Comparison of ENCODE assay signal across 1 cellular context in the genomic region with DNA sequence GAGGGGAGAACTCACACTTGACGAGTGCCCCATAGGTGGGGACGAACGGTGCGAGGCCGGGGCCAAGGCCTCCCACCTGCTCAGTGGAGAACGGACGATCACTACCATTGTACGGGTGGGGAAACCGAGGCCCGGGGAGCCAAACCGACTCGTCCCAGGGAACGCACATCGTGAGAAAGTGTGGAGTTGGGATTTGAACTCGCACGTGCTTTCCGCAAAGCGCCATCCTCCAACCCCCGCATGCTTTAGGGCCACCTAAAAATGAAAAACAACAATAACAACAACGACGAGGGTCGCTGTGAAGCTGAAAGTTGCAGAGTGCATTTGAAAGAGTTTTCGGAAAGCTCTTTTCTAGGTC.
TF ChIP-seq lines count a peak whose summit lies in the region.

No MANE protein-coding gene starts in this region.

TF ChIP-seq in HepG2, 621 proteins besides CTCF, POLR2A, EP300 and RAD21 (continues in another document):
- no peak for TF ChIP-seq CBFB (CRISPR knock-in tag; IDR thresholded peaks at IDR 0.05)
- TF ChIP-seq ZNF615 (CRISPR knock-in tag; IDR thresholded peaks at IDR 0.05; ENCODE audit: borderline replicate concordance): no peak
- peak; percentile 5; the same call in 1 of the 2 replicates for TF ChIP-seq ZNF768 (CRISPR knock-in tag; IDR thresholded peaks at IDR 0.05)
- TF ChIP-seq, protein P1, sequence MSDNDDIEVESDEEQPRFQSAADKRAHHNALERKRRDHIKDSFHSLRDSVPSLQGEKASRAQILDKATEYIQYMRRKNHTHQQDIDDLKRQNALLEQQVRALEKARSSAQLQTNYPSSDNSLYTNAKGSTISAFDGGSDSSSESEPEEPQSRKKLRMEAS (IDR thresholded peaks at IDR 0.05): peak; percentile 33; the same call in 1 of the 2 replicates
- TF ChIP-seq RBFOX2 (IDR thresholded peaks at IDR 0.05; ENCODE audit: low read depth, low read length): no peak
- TF ChIP-seq ZNF326 (CRISPR knock-in tag; IDR thresholded peaks at IDR 0.05; ENCODE audit: borderline replicate concordance): no peak
- TF ChIP-seq YEATS4 (CRISPR knock-in tag; IDR thresholded peaks at IDR 0.05; ENCODE audit: borderline replicate concordance): no peak
- TF ChIP-seq, protein P2, sequence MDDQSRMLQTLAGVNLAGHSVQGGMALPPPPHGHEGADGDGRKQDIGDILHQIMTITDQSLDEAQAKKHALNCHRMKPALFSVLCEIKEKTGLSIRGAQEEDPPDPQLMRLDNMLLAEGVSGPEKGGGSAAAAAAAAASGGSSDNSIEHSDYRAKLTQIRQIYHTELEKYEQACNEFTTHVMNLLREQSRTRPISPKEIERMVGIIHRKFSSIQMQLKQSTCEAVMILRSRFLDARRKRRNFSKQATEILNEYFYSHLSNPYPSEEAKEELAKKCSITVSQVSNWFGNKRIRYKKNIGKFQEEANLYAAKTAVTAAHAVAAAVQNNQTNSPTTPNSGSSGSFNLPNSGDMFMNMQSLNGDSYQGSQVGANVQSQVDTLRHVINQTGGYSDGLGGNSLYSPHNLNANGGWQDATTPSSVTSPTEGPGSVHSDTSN (CRISPR knock-in tag; IDR thresholded peaks at IDR 0.05; ENCODE audit: borderline replicate concordance): no peak
- no peak for TF ChIP-seq JUNB (CRISPR knock-in tag; IDR thresholded peaks at IDR 0.05; ENCODE audit: borderline replicate concordance)
- no peak for TF ChIP-seq ZNF256 (CRISPR knock-in tag; conservative IDR thresholded peaks at IDR 0.05)
- TF ChIP-seq CREB1 (IDR thresholded peaks at IDR 0.05): no peak
- TF ChIP-seq CREB1 (CRISPR knock-in tag; IDR thresholded peaks at IDR 0.05): no peak
- TF ChIP-seq ZKSCAN8 (CRISPR knock-in tag; IDR thresholded peaks at IDR 0.05; ENCODE audit: borderline replicate concordance): no peak
- TF ChIP-seq, protein P3, sequence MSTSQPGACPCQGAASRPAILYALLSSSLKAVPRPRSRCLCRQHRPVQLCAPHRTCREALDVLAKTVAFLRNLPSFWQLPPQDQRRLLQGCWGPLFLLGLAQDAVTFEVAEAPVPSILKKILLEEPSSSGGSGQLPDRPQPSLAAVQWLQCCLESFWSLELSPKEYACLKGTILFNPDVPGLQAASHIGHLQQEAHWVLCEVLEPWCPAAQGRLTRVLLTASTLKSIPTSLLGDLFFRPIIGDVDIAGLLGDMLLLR (CRISPR knock-in tag; IDR thresholded peaks at IDR 0.05): 0 out of 2 replicates have a peak, but pooled peaks have one; percentile 17
- TF ChIP-seq ZNF138 (CRISPR knock-in tag; IDR thresholded peaks at IDR 0.05; ENCODE audit: low read depth): no peak
- TF ChIP-seq ZKSCAN1 (IDR thresholded peaks at IDR 0.05; ENCODE audit: low read length): no peak
- TF ChIP-seq YY1 (IDR thresholded peaks at IDR 0.05; ENCODE audit: insufficient read depth, insufficient replicate concordance, low read depth, low read length): no peak
- no peak for TF ChIP-seq ZNF775 (CRISPR knock-in tag; IDR thresholded peaks at IDR 0.05; ENCODE audit: borderline replicate concordance)
- TF ChIP-seq SMC3 (IDR thresholded peaks at IDR 0.05; ENCODE audit: low read length): no peak
- TF ChIP-seq, protein P4, sequence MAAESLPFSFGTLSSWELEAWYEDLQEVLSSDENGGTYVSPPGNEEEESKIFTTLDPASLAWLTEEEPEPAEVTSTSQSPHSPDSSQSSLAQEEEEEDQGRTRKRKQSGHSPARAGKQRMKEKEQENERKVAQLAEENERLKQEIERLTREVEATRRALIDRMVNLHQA (CRISPR knock-in tag; IDR thresholded peaks at IDR 0.05): no peak
- TF ChIP-seq, protein P5, sequence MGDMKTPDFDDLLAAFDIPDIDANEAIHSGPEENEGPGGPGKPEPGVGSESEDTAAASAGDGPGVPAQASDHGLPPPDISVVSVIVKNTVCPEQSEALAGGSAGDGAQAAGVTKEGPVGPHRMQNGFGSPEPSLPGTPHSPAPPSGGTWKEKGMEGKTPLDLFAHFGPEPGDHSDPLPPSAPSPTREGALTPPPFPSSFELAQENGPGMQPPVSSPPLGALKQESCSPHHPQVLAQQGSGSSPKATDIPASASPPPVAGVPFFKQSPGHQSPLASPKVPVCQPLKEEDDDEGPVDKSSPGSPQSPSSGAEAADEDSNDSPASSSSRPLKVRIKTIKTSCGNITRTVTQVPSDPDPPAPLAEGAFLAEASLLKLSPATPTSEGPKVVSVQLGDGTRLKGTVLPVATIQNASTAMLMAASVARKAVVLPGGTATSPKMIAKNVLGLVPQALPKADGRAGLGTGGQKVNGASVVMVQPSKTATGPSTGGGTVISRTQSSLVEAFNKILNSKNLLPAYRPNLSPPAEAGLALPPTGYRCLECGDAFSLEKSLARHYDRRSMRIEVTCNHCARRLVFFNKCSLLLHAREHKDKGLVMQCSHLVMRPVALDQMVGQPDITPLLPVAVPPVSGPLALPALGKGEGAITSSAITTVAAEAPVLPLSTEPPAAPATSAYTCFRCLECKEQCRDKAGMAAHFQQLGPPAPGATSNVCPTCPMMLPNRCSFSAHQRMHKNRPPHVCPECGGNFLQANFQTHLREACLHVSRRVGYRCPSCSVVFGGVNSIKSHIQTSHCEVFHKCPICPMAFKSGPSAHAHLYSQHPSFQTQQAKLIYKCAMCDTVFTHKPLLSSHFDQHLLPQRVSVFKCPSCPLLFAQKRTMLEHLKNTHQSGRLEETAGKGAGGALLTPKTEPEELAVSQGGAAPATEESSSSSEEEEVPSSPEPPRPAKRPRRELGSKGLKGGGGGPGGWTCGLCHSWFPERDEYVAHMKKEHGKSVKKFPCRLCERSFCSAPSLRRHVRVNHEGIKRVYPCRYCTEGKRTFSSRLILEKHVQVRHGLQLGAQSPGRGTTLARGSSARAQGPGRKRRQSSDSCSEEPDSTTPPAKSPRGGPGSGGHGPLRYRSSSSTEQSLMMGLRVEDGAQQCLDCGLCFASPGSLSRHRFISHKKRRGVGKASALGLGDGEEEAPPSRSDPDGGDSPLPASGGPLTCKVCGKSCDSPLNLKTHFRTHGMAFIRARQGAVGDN (CRISPR knock-in tag; IDR thresholded peaks at IDR 0.05): peak; percentile 2; the same call in 1 of the 2 replicates
- 0 out of 2 replicates have a peak, but pooled peaks have one; percentile 17 for TF ChIP-seq POLR2G (IDR thresholded peaks at IDR 0.05; ENCODE audit: low read depth, low read length)
- TF ChIP-seq, protein P6, sequence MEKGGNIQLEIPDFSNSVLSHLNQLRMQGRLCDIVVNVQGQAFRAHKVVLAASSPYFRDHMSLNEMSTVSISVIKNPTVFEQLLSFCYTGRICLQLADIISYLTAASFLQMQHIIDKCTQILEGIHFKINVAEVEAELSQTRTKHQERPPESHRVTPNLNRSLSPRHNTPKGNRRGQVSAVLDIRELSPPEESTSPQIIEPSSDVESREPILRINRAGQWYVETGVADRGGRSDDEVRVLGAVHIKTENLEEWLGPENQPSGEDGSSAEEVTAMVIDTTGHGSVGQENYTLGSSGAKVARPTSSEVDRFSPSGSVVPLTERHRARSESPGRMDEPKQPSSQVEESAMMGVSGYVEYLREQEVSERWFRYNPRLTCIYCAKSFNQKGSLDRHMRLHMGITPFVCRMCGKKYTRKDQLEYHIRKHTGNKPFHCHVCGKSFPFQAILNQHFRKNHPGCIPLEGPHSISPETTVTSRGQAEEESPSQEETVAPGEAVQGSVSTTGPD (CRISPR knock-in tag; IDR thresholded peaks at IDR 0.05): no peak
- no peak; the same call in 1 of the 2 replicates for TF ChIP-seq DR1 (CRISPR knock-in tag; IDR thresholded peaks at IDR 0.05)
- no peak for TF ChIP-seq ZNF552 (CRISPR knock-in tag; IDR thresholded peaks at IDR 0.05; ENCODE audit: borderline replicate concordance)
- no peak for TF ChIP-seq HOXA3 (CRISPR knock-in tag; IDR thresholded peaks at IDR 0.05)
- TF ChIP-seq SRSF1 (optimal IDR thresholded peaks at IDR 0.05; ENCODE audit: low read depth, low read length): peak; percentile 6
- TF ChIP-seq SP2 (CRISPR knock-in tag; IDR thresholded peaks at IDR 0.05): 0 out of 2 replicates have a peak, but pooled peaks have one; percentile 4
- TF ChIP-seq KAT7 (CRISPR knock-in tag; IDR thresholded peaks at IDR 0.05; ENCODE audit: borderline replicate concordance): no peak
- 0 out of 2 replicates have a peak, but pooled peaks have one; percentile 11 for TF ChIP-seq ZFY (CRISPR knock-in tag; IDR thresholded peaks at IDR 0.05)
- TF ChIP-seq ZNF430 (CRISPR knock-in tag; IDR thresholded peaks at IDR 0.05): no peak
- TF ChIP-seq, protein P7, sequence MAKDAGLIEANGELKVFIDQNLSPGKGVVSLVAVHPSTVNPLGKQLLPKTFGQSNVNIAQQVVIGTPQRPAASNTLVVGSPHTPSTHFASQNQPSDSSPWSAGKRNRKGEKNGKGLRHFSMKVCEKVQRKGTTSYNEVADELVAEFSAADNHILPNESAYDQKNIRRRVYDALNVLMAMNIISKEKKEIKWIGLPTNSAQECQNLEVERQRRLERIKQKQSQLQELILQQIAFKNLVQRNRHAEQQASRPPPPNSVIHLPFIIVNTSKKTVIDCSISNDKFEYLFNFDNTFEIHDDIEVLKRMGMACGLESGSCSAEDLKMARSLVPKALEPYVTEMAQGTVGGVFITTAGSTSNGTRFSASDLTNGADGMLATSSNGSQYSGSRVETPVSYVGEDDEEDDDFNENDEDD (CRISPR knock-in tag; IDR thresholded peaks at IDR 0.05; ENCODE audit: borderline replicate concordance): no peak
- TF ChIP-seq, protein P8, sequence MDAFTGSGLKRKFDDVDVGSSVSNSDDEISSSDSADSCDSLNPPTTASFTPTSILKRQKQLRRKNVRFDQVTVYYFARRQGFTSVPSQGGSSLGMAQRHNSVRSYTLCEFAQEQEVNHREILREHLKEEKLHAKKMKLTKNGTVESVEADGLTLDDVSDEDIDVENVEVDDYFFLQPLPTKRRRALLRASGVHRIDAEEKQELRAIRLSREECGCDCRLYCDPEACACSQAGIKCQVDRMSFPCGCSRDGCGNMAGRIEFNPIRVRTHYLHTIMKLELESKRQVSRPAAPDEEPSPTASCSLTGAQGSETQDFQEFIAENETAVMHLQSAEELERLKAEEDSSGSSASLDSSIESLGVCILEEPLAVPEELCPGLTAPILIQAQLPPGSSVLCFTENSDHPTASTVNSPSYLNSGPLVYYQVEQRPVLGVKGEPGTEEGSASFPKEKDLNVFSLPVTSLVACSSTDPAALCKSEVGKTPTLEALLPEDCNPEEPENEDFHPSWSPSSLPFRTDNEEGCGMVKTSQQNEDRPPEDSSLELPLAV (CRISPR knock-in tag; conservative IDR thresholded peaks at IDR 0.05; ENCODE audit: low read depth): no peak
- no peak for TF ChIP-seq BCL6 (CRISPR knock-in tag; IDR thresholded peaks at IDR 0.05)
- 0 out of 2 replicates have a peak, but pooled peaks have one; percentile 1 for TF ChIP-seq KDM5A (IDR thresholded peaks at IDR 0.05; ENCODE audit: borderline replicate concordance, low read length)
- TF ChIP-seq, protein P9, sequence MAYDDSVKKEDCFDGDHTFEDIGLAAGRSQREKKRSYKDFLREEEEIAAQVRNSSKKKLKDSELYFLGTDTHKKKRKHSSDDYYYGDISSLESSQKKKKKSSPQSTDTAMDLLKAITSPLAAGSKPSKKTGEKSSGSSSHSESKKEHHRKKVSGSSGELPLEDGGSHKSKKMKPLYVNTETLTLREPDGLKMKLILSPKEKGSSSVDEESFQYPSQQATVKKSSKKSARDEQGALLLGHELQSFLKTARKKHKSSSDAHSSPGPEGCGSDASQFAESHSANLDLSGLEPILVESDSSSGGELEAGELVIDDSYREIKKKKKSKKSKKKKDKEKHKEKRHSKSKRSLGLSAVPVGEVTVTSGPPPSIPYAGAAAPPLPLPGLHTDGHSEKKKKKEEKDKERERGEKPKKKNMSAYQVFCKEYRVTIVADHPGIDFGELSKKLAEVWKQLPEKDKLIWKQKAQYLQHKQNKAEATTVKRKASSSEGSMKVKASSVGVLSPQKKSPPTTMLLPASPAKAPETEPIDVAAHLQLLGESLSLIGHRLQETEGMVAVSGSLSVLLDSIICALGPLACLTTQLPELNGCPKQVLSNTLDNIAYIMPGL (CRISPR knock-in tag; IDR thresholded peaks at IDR 0.05; ENCODE audit: borderline replicate concordance in 1 of 2, low read depth in 1 of 2): no peak
- TF ChIP-seq JDP2 (CRISPR knock-in tag; IDR thresholded peaks at IDR 0.05; ENCODE audit: borderline replicate concordance): no peak
- TF ChIP-seq ZNF607 (CRISPR knock-in tag; IDR thresholded peaks at IDR 0.05; ENCODE audit: borderline replicate concordance): no peak
- TF ChIP-seq, protein P10, sequence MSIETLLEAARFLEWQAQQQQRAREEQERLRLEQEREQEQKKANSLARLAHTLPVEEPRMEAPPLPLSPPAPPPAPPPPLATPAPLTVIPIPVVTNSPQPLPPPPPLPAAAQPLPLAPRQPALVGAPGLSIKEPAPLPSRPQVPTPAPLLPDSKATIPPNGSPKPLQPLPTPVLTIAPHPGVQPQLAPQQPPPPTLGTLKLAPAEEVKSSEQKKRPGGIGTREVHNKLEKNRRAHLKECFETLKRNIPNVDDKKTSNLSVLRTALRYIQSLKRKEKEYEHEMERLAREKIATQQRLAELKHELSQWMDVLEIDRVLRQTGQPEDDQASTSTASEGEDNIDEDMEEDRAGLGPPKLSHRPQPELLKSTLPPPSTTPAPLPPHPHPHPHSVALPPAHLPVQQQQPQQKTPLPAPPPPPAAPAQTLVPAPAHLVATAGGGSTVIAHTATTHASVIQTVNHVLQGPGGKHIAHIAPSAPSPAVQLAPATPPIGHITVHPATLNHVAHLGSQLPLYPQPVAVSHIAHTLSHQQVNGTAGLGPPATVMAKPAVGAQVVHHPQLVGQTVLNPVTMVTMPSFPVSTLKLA (IDR thresholded peaks at IDR 0.05): no peak
- TF ChIP-seq, protein P11, sequence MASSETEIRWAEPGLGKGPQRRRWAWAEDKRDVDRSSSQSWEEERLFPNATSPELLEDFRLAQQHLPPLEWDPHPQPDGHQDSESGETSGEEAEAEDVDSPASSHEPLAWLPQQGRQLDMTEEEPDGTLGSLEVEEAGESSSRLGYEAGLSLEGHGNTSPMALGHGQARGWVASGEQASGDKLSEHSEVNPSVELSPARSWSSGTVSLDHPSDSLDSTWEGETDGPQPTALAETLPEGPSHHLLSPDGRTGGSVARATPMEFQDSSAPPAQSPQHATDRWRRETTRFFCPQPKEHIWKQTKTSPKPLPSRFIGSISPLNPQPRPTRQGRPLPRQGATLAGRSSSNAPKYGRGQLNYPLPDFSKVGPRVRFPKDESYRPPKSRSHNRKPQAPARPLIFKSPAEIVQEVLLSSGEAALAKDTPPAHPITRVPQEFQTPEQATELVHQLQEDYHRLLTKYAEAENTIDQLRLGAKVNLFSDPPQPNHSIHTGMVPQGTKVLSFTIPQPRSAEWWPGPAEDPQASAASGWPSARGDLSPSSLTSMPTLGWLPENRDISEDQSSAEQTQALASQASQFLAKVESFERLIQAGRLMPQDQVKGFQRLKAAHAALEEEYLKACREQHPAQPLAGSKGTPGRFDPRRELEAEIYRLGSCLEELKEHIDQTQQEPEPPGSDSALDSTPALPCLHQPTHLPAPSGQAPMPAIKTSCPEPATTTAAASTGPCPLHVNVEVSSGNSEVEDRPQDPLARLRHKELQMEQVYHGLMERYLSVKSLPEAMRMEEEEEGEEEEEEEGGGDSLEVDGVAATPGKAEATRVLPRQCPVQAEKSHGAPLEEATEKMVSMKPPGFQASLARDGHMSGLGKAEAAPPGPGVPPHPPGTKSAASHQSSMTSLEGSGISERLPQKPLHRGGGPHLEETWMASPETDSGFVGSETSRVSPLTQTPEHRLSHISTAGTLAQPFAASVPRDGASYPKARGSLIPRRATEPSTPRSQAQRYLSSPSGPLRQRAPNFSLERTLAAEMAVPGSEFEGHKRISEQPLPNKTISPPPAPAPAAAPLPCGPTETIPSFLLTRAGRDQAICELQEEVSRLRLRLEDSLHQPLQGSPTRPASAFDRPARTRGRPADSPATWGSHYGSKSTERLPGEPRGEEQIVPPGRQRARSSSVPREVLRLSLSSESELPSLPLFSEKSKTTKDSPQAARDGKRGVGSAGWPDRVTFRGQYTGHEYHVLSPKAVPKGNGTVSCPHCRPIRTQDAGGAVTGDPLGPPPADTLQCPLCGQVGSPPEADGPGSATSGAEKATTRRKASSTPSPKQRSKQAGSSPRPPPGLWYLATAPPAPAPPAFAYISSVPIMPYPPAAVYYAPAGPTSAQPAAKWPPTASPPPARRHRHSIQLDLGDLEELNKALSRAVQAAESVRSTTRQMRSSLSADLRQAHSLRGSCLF (CRISPR knock-in tag; IDR thresholded peaks at IDR 0.05; ENCODE audit: borderline replicate concordance): peak; percentile 21; the same call in 1 of the 2 replicates
- no peak for TF ChIP-seq MXD4 (CRISPR knock-in tag; IDR thresholded peaks at IDR 0.05)
